Comparison of ENCODE assay signal across 1 cellular context in the genomic region with DNA sequence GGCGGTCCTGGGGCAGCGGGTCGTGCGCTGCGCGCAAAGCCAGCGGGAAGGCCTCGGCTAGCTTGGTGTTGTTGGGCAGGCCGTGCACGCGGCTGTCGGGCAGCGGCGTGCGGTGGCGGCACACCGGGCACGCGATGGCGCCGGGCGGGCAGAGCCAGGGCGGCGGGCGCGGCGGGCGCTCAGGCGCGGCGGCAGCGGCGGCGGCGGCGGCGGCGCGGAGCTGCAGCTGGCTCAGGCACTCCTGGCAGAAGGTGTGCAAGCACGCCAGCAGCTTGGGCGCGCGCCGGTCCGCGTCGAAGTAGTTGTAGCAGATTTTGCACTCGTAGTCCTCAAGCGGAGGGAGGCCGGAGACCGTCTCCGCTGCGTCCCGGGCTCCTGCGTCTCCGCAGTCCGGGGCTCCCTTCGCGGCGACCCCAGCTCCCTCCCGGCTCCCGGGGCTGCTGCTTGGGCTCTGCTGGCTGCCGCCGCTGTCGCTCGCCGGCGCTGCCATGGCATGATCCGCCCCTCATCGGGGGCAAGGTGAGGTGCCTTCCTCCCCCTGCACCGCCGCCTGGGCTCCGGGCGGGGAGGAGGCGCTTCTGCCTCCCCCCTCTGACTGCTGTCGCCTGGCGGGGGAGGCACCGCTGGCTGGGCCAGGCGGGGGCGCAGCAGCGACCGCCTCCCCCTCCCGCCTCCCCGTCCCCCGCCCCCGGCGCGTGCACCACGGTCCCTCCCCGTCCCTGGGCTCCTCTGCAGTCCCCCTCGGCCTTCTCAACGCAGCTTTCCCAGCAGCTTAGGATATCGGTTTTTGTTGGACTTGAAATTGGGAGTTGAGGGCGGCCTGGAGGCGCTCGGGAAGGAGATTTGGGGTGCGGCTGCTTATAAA.
TF ChIP-seq lines count a peak whose summit lies in the region.

No MANE protein-coding gene starts in this region.

TF ChIP-seq in SK-N-SH treated with all-trans-retinoic acid at 6 μM for 48 hours, 23 proteins besides CTCF, POLR2A, EP300 and RAD21 (continued from another document):
- TF ChIP-seq PATZ1 (CRISPR knock-in tag; IDR thresholded peaks at IDR 0.05; ENCODE audit: borderline replicate concordance) (no peak), ARNTL (CRISPR knock-in tag; IDR thresholded peaks at IDR 0.05; ENCODE audit: borderline replicate concordance, low read depth) (no peak), CSDC2 (CRISPR knock-in tag; IDR thresholded peaks at IDR 0.05) (no peak)
